ENCODE assay signal across 9 cellular contexts in the genomic region with DNA sequence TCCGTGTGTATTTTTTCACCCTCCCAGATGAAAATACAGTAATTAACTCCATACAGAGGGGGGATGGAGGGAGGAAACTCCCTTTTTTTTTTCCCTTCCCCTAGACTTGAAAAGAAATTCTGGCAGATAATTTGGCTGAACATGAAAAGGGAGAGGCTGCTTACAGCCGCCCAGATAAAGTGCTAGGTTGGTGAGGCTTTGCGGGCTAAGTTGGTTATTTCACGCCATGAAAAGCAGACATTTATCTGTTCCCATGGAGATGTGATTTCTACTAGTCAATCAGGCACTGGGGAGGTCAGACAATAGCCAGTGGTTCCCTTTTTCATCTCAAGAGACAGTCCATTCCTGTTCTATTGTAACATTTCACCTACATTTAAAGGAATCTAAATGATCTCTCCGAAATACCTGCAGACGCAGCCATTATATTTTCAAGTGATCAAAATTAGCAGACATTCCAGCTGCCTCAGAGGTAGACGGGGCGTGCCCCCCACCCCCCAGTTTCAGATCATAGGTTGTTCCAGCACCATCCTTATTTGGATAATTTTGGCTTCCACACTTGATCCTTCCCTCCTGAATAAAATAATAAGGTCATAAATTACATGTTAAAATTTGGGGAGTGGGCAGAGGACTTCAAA.
DNase-seq lines count a peak whose midpoint lies in the region; ATAC-seq and TF ChIP-seq lines count a peak whose summit lies in the region.
"Had no signal": no experiment of that assay in that cellular context is flagged by ENCODE, and none has a peak within 500 bp of the region (broad histone marks: within the 10 kb centered on the region; RNA-seq: fewer than 3 reads in every experiment).

No MANE protein-coding gene starts in this region.

- peaks cover 25% of the 10 kb centered on the region for H3F3A ChIP-seq in SK-N-SH (replicated peaks; ENCODE audit: insufficient read depth)

- CTCF ChIA-PET in SK-N-SH (lab: Yijun Ruan, JAX): interaction anchor here (0.7 to 1.1 kb wide), 2 partner anchors 12 to 13 kb away, joined by 3 read pairs; no protein-coding TSS in a partner anchor

- WGBS in SK-N-SH (ENCODE audit: low lambda C conversion rate): 64% methylated on average over 8 of the region's 8 CpGs
- WGBS in stomach, 5 donors: 25 to 56% (median 30%) methylated on average over 8 of the region's 8 CpGs

- H3K9me3 ChIP-seq in SK-N-SH: no peaks in the 10 kb centered on the region
- H3K9me3 ChIP-seq in SK-N-MC (ENCODE audit: low read depth, low read length): no peaks in the 10 kb centered on the region
- no peaks in the 10 kb centered on the region for H3K9me3 ChIP-seq in stomach

- POLR2A ChIA-PET in SK-N-SH (lab: Yijun Ruan, JAX): no interaction called here

- TF ChIP-seq RAD21 in SK-N-SH (IDR thresholded peaks at IDR 0.05; ENCODE audit: low read length): no peak

- H3K79me2 ChIP-seq in SK-N-SH (ENCODE audit: insufficient read depth): no peaks in the 10 kb centered on the region

- H3K9ac ChIP-seq in SK-N-SH (peak overlapping the region; percentile 51), SK-N-MC (ENCODE audit: insufficient read length) (peak overlapping the region; percentile 70)

- no peaks in the 10 kb centered on the region for H4K20me1 ChIP-seq in SK-N-SH (ENCODE audit: insufficient read depth)

- peak overlapping the region; percentile 43 for H3K4me2 ChIP-seq in SK-N-SH

- peak overlapping the region; percentile 77 for H2AFZ ChIP-seq in SK-N-SH (ENCODE audit: low read depth)

- no peaks in the 10 kb centered on the region for H3K36me3 ChIP-seq in SK-N-SH (replicated peaks in 1 of 2; ENCODE audit: control insufficient read depth in 1 of 2, insufficient read depth in 2 of 2, low read length in 1 of 2)
- H3K36me3 ChIP-seq in SK-N-MC (ENCODE audit: insufficient read depth, low read length): no peaks in the 10 kb centered on the region
- no peaks in the 10 kb centered on the region for H3K36me3 ChIP-seq in stomach

- H3K4me1 ChIP-seq in SK-N-SH (ENCODE audit: control insufficient read depth in 1 of 2, insufficient read depth in 2 of 2, low read depth in 1 of 2, low read length in 1 of 2) (peaks cover 26 to 47% of the 10 kb centered on the region in 2 experiments), stomach (peaks cover 24 to 62% (median 37%) of the 10 kb centered on the region in 4 donors)

- H3K4me3 ChIP-seq in SK-N-SH (ENCODE audit: low read depth in 2 of 2, low read length in 1 of 2) (no peak overlapping the region), SK-N-MC (peak overlapping the region; percentile 56), stomach (no peak overlapping the region)

- no peaks in the 10 kb centered on the region for H3K9me2 ChIP-seq in SK-N-SH

- DNase-seq in SK-N-SH: no peak
- DNase-seq in SK-N-MC (ENCODE audit: low read depth, low spot score): no peak
- DNase-seq in left cardiac atrium: no peak
- DNase-seq in stomach: no peak
- no peak for DNase-seq in stimulated activated naive CD4-positive, alpha-beta T cell treated with Interleukin-2 at 50 U/mL for 16 hours (lab: John Stamatoyannopoulos, UW)
- DNase-seq in AML-193 (lab: John Stamatoyannopoulos, UW): no peak
- DNase-seq: activated CD4-positive, alpha-beta T cell treated with anti-CD3 and anti-CD28 coated beads for 4 hours had no signal

- TF ChIP-seq POLR2A in stomach (IDR thresholded peaks at IDR 0.05): no peak

- H3K27ac ChIP-seq in SK-N-SH (ENCODE audit: low read depth in 2 of 2, low read length in 1 of 2) (peak overlapping the region; percentile 58 to 67), SK-N-MC (peak overlapping the region; percentile 91), stomach (peak overlapping the region; percentile 77 to 89 (median 79))

- TF ChIP-seq CTCF in SK-N-SH (IDR thresholded peaks at IDR 0.05): no peak
- TF ChIP-seq CTCF in stomach (IDR thresholded peaks at IDR 0.05): no peak

- H3K27me3 ChIP-seq in SK-N-SH (ENCODE audit: insufficient read depth) (no peaks in the 10 kb centered on the region), stomach (no peaks in the 10 kb centered on the region)

- no peak for TF ChIP-seq EP300 in SK-N-SH (IDR thresholded peaks at IDR 0.05; ENCODE audit: borderline replicate concordance in 1 of 2, low read depth in 1 of 2, low read length in 1 of 2)
- no peak for TF ChIP-seq EP300 in stomach (IDR thresholded peaks at IDR 0.05)

- intact Hi-C loops in left cardiac atrium (cut with DNase I): loop anchor here in 1 of 2 donors (10.0 kb wide), 1 partner anchor 113 kb away; no protein-coding TSS in a partner anchor
- intact Hi-C loops in stomach (cut with DNase I; ENCODE audit: low total_unique reads): no loop called here

- ATAC-seq in SK-N-SH treated with all-trans-retinoic acid at 6 μM for 48 hours (no peak), left cardiac atrium (peak; percentile 19 to 55), HG02938 (IDR thresholded peaks at IDR 0.05; ENCODE audit: unreplicated experiment) (no peak)

TF ChIP-seq in SK-N-SH, 30 proteins besides CTCF, POLR2A, EP300 and RAD21:
- TF ChIP-seq MEF2A (IDR thresholded peaks at IDR 0.05; ENCODE audit: borderline replicate concordance, low read depth): peak; percentile 23; the same call in 1 of the 2 replicates
- no peak for TF ChIP-seq USF1 (IDR thresholded peaks at IDR 0.05; ENCODE audit: borderline replicate concordance, low read depth)

TF ChIP-seq in SK-N-SH treated with all-trans-retinoic acid at 6 μM for 48 hours, 23 proteins besides CTCF, POLR2A, EP300 and RAD21:
- no peak for TF ChIP-seq OSR1 (CRISPR knock-in tag; IDR thresholded peaks at IDR 0.05)
- TF ChIP-seq ZNF70 (CRISPR knock-in tag; IDR thresholded peaks at IDR 0.05): no peak
- TF ChIP-seq, protein P1, sequence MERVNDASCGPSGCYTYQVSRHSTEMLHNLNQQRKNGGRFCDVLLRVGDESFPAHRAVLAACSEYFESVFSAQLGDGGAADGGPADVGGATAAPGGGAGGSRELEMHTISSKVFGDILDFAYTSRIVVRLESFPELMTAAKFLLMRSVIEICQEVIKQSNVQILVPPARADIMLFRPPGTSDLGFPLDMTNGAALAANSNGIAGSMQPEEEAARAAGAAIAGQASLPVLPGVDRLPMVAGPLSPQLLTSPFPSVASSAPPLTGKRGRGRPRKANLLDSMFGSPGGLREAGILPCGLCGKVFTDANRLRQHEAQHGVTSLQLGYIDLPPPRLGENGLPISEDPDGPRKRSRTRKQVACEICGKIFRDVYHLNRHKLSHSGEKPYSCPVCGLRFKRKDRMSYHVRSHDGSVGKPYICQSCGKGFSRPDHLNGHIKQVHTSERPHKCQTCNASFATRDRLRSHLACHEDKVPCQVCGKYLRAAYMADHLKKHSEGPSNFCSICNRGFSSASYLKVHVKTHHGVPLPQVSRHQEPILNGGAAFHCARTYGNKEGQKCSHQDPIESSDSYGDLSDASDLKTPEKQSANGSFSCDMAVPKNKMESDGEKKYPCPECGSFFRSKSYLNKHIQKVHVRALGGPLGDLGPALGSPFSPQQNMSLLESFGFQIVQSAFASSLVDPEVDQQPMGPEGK (CRISPR knock-in tag; IDR thresholded peaks at IDR 0.05; ENCODE audit: borderline replicate concordance): no peak
- TF ChIP-seq ZFP3 (CRISPR knock-in tag; IDR thresholded peaks at IDR 0.05): no peak
- TF ChIP-seq GLIS3 (CRISPR knock-in tag; IDR thresholded peaks at IDR 0.05): no peak
- no peak for TF ChIP-seq ESRRG (CRISPR knock-in tag; IDR thresholded peaks at IDR 0.05)
- TF ChIP-seq ISL1 (CRISPR knock-in tag; IDR thresholded peaks at IDR 0.05): no peak

Comparison
In these comparisons a context has a peak if more than half of its experiments do, and no peak if none do; other contexts are left out.
1. ATAC-seq: peak in left cardiac atrium (2 of 2); none in SK-N-SH treated with all-trans-retinoic acid at 6 μM for 48 hours (single experiment) and HG02938 (single experiment).
2. Peak in every context shown above with its lines, with median percentiles within 50 percentile points of each other: H3K27ac ChIP-seq.